Comparison of ENCODE assay signal across 2 cellular contexts in the genomic region with DNA sequence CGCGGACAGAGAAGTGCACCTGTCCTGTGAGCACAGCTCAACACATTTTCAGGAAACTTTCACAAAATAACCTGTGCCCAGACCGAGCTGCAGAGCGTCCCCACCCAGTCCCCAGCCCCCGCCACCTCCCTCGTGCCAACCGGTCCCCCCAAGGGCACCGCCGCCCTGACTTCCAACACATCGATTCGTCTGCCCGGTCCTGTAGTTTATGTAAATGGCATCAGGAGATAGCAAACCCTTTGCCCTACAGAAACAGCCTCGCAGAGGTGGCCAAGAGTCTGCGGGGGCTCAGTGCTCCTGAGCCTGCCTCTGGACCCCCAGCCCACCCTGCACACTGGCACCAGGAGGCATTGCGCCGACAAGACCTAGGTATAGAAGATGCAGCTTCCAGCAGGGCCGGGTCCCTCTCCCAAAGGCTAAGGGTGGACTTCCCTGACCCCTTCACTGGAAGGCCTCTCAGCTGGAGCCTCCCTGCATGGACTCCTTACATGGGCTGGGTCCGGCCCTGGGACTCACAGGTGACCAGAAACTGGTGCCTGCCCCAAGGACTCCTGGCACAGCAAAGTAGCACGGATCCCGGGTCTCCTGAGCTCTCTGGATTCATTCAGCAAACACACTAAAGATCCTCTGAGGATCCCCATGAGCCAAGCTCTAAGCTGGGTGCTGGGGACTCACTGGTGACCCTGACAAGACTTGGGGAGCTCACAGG.
TF ChIP-seq lines count a peak whose summit lies in the region.

No MANE protein-coding gene starts in this region.

TF ChIP-seq in HEK293, 187 proteins besides CTCF, POLR2A, EP300 and RAD21 (continued from another document):
- TF ChIP-seq, protein P1, sequence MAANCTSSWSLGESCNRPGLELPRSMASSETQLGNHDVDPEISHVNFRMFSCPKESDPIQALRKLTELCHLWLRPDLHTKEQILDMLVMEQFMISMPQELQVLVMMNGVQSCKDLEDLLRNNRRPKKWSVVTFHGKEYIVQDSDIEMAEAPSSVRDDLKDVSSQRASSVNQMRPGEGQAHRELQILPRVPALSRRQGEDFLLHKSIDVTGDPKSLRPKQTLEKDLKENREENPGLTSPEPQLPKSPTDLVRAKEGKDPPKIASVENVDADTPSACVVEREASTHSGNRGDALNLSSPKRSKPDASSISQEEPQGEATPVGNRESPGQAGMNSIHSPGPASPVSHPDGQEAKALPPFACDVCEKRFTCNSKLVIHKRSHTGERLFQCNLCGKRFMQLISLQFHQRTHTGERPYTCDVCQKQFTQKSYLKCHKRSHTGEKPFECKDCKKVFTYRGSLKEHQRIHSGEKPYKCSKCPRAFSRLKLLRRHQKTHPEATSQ (tag by site-specific recombination; IDR thresholded peaks at IDR 0.05): no peak
- TF ChIP-seq ZNF10 (tag by site-specific recombination; IDR thresholded peaks at IDR 0.05) (no peak), ZNF701 (tag by site-specific recombination; IDR thresholded peaks at IDR 0.05) (no peak), ZNF426 (tag by site-specific recombination; IDR thresholded peaks at IDR 0.05) (no peak), ZNF785 (tag by site-specific recombination; IDR thresholded peaks at IDR 0.05) (no peak), ZNF2 (tag by site-specific recombination; IDR thresholded peaks at IDR 0.05) (no peak), ZFP37 (tag by site-specific recombination; IDR thresholded peaks at IDR 0.05) (no peak)

TF ChIP-seq in WTC11, 78 proteins besides CTCF, POLR2A, EP300 and RAD21 (continued from another document):
- TF ChIP-seq, protein P2, sequence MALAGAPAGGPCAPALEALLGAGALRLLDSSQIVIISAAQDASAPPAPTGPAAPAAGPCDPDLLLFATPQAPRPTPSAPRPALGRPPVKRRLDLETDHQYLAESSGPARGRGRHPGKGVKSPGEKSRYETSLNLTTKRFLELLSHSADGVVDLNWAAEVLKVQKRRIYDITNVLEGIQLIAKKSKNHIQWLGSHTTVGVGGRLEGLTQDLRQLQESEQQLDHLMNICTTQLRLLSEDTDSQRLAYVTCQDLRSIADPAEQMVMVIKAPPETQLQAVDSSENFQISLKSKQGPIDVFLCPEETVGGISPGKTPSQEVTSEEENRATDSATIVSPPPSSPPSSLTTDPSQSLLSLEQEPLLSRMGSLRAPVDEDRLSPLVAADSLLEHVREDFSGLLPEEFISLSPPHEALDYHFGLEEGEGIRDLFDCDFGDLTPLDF (CRISPR knock-in tag; IDR thresholded peaks at IDR 0.05): no peak
- TF ChIP-seq MXD4 (CRISPR knock-in tag; IDR thresholded peaks at IDR 0.05; ENCODE audit: borderline replicate concordance) (no peak), RORB (CRISPR knock-in tag; IDR thresholded peaks at IDR 0.05) (no peak), OVOL2 (CRISPR knock-in tag; IDR thresholded peaks at IDR 0.05; ENCODE audit: borderline replicate concordance) (no peak)
TF ChIP-seq in WTC11: peak in this region for 0.
